ENCODE assay signal across 23 cellular contexts in the genomic region with DNA sequence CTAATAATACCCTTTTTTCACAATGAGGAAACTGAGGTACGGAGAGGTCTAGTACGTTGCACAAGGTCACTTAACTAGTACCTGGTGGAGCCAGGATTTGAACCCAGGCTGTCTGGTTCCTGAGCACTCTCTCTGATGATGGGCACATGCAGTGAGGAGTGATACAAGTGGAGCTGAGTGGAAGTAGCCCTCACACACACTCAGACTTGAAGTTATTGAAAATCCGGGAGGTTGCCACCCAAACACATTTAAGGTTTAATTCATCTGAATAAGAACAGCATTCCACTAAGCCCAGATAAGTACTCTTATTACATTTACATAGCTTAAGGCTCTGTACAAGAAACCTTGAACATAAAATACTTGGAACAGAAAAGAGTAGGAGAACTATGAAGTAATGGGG. TPM values are rescaled to one million over a fixed set of nuclear protein-coding genes. Genes with fewer than 3 reads are reported as not detected.
DNase-seq lines count a peak whose midpoint lies in the region; ATAC-seq and TF ChIP-seq lines count a peak whose summit lies in the region.
"Had no signal": no experiment of that assay in that cellular context is flagged by ENCODE, and none has a peak within 500 bp of the region (broad histone marks: within the 10 kb centered on the region; RNA-seq: fewer than 3 reads in every experiment).

No MANE protein-coding gene starts in this region.

- peaks cover 28 to 63% (median 37%) of the 10 kb centered on the region in 4 donors for H3K4me1 Mint-ChIP-seq in CD4-positive, alpha-beta memory T cell
- H3K4me1 Mint-ChIP-seq in activated naive CD8-positive, alpha-beta T cell (ENCODE audit: low read depth) = peaks cover 60% of the 10 kb centered on the region
- H3K4me1 Mint-ChIP-seq in natural killer cell (peaks cover 83% of the 10 kb centered on the region in 2 donors), HFFc6 (ENCODE audit: low read depth) (peaks cover 7% of the 10 kb centered on the region)

- H3K27me3 ChIP-seq in CD4-positive, alpha-beta memory T cell (ENCODE audit: insufficient read depth, low read length) = no peaks in the 10 kb centered on the region
- H3K27me3 ChIP-seq in HAP-1 (ENCODE audit: low read depth) = no peaks in the 10 kb centered on the region
- H3K27me3 ChIP-seq: tibial nerve had no signal

- no peaks in the 10 kb centered on the region for H3K9me3 Mint-ChIP-seq in CD4-positive, alpha-beta memory T cell
- no peaks in the 10 kb centered on the region for H3K9me3 Mint-ChIP-seq in activated naive CD8-positive, alpha-beta T cell (ENCODE audit: low read depth)
- H3K9me3 Mint-ChIP-seq in natural killer cell (peaks cover 2 to 5% of the 10 kb centered on the region in 2 donors), HFFc6 (no peaks in the 10 kb centered on the region)
- H3K9me3 Mint-ChIP-seq: stimulated activated memory B cell treated with anti-CD40 and anti-IgM and Interleukin-4, amounts not matched to agents 10 μg/mL and 1 μg/mL and 100 μg/mL, for 72 hours had no signal

- ATAC-seq in natural killer cell = no peak
- ATAC-seq: mucosa of descending colon; right cardiac atrium; stimulated activated memory B cell treated with anti-CD40 and anti-IgM and Interleukin-4, amounts not matched to agents 10 μg/mL and 1 μg/mL and 100 μg/mL, for 72 hours had no signal

- peaks cover 52% of the 10 kb centered on the region for H3K4me1 ChIP-seq in CD4-positive, alpha-beta memory T cell (ENCODE audit: insufficient read depth, low read length)
- peaks cover 18% of the 10 kb centered on the region for H3K4me1 ChIP-seq in HAP-1
- H3K4me1 ChIP-seq: Caco-2, left ventricle myocardium inferior had no signal

- H3K9me3 ChIP-seq in CD4-positive, alpha-beta memory T cell (ENCODE audit: control insufficient read depth in 1 of 2, low read length in 2 of 2) = no peaks in the 10 kb centered on the region
- no peaks in the 10 kb centered on the region for H3K9me3 ChIP-seq in HAP-1
- H3K9me3 ChIP-seq: Caco-2, left ventricle myocardium inferior, mucosa of descending colon, tibial nerve had no signal

- TF ChIP-seq CTCF in natural killer cell (IDR thresholded peaks at IDR 0.05) (no peak), HFFc6 (IDR thresholded peaks at IDR 0.05) (no peak)

- in situ Hi-C loops in HAP-1 (cut with MboI; ENCODE audit: low sequenced_read_pairs) = no loop called here

- H3K27ac Mint-ChIP-seq in CD4-positive, alpha-beta memory T cell = peak overlapping the region in 6 of 7 donors; percentile 91 to 98 (median 96)
- H3K27ac Mint-ChIP-seq in activated naive CD8-positive, alpha-beta T cell = peak overlapping the region; percentile 99
- H3K27ac Mint-ChIP-seq in natural killer cell = peak overlapping the region; percentile 57 to 92
- no peak overlapping the region for H3K27ac Mint-ChIP-seq in HFFc6
- H3K27ac Mint-ChIP-seq: stimulated activated memory B cell treated with anti-CD40 and anti-IgM and Interleukin-4, amounts not matched to agents 10 μg/mL and 1 μg/mL and 100 μg/mL, for 72 hours had no signal

- peak overlapping the region; percentile 91 to 100 (median 97) for H3K4me3 Mint-ChIP-seq in CD4-positive, alpha-beta memory T cell
- H3K4me3 Mint-ChIP-seq in activated naive CD8-positive, alpha-beta T cell = peak overlapping the region; percentile 95
- H3K4me3 Mint-ChIP-seq in natural killer cell (peak overlapping the region; percentile 84), HFFc6 (no peak overlapping the region)
- H3K4me3 Mint-ChIP-seq: stimulated activated memory B cell treated with anti-CD40 and anti-IgM and Interleukin-4, amounts not matched to agents 10 μg/mL and 1 μg/mL and 100 μg/mL, for 72 hours had no signal

- POLR2A ChIA-PET in CD4-positive, alpha-beta memory T cell (lab: Charles Lee; ENCODE audit: partially characterized antibody) = interaction anchor here (0.7 to 17.3 kb wide), 12 partner anchors 9 to 1034 kb away, joined by 3 to 424 read pairs (median 5); a partner anchor contains a TSS

- DNase-seq in CD4-positive, alpha-beta memory T cell = no peak
- DNase-seq in HAP-1 (ENCODE audit: low spot score in 2 of 2) (peak; percentile 72 to 98), natural killer cell (no peak), epidermal melanocyte (ENCODE audit: insufficient read length, low spot score) (no peak), COLO829 (ENCODE audit: low spot score) (no peak), HFFc6 (no peak)
- DNase-seq: activated CD4-positive, alpha-beta T cell treated with anti-CD3 and anti-CD28 coated beads for 48 hours; Caco-2; effector CD8-positive, alpha-beta T cell; left ventricle myocardium inferior; mucosa of descending colon; NCI-H2081; NCI-H510A treated with DMSO at 0.1 percent for 48 hours; right cardiac atrium; RPMI8226; stimulated activated CD4-positive, alpha-beta T cell treated with anti-CD3 and anti-CD28 coated beads, Interleukin-15, amount 100 ng/mL, for 24 hours had no signal

- no peaks in the 10 kb centered on the region for H3K27me3 Mint-ChIP-seq in CD4-positive, alpha-beta memory T cell
- no peaks in the 10 kb centered on the region for H3K27me3 Mint-ChIP-seq in activated naive CD8-positive, alpha-beta T cell
- no peaks in the 10 kb centered on the region for H3K27me3 Mint-ChIP-seq in natural killer cell (ENCODE audit: low read depth in 2 of 2)
- H3K27me3 Mint-ChIP-seq in HFFc6 (ENCODE audit: insufficient read depth) = peaks cover 20% of the 10 kb centered on the region
- H3K27me3 Mint-ChIP-seq: stimulated activated memory B cell treated with anti-CD40 and anti-IgM and Interleukin-4, amounts not matched to agents 10 μg/mL and 1 μg/mL and 100 μg/mL, for 72 hours had no signal

- peaks cover 41 to 61% of the 10 kb centered on the region in 2 donors for H3K36me3 Mint-ChIP-seq in CD4-positive, alpha-beta memory T cell
- peaks cover 6% of the 10 kb centered on the region for H3K36me3 Mint-ChIP-seq in activated naive CD8-positive, alpha-beta T cell
- H3K36me3 Mint-ChIP-seq in natural killer cell (no peaks in the 10 kb centered on the region), HFFc6 (ENCODE audit: low read depth) (no peaks in the 10 kb centered on the region)
- H3K36me3 Mint-ChIP-seq: stimulated activated memory B cell treated with anti-CD40 and anti-IgM and Interleukin-4, amounts not matched to agents 10 μg/mL and 1 μg/mL and 100 μg/mL, for 72 hours had no signal

- peak overlapping the region; percentile 49 to 57 for H3K4me3 ChIP-seq in CD4-positive, alpha-beta memory T cell (ENCODE audit: low read length in 2 of 2)
- no peak overlapping the region for H3K4me3 ChIP-seq in HAP-1
- H3K4me3 ChIP-seq: left ventricle myocardium inferior, mucosa of descending colon, tibial nerve had no signal

- H3K27ac ChIP-seq in CD4-positive, alpha-beta memory T cell (ENCODE audit: low read depth, low read length) = peak overlapping the region; percentile 75
- H3K27ac ChIP-seq: left ventricle myocardium inferior, tibial nerve had no signal

- intact Hi-C loops in CD4-positive, alpha-beta memory T cell (cut with micrococcal nuclease) = loop anchor here (2.0 kb wide), 1 partner anchor 15 kb away; no protein-coding TSS in a partner anchor
- intact Hi-C loops in natural killer cell (cut with micrococcal nuclease) = loop anchor here (2.0 to 10.0 kb wide), 2 partner anchors 15 to 209 kb away; no protein-coding TSS in a partner anchor

- CTCF ChIA-PET in CD4-positive, alpha-beta memory T cell (lab: Charles Lee; ENCODE audit: partially characterized antibody) = interaction anchor here (2.6 to 3.6 kb wide), 3 partner anchors 11 to 27 kb away, joined by 9 to 15 read pairs (median 13); no protein-coding TSS in a partner anchor

- H3K36me3 ChIP-seq in CD4-positive, alpha-beta memory T cell (ENCODE audit: insufficient read depth, low read length) = no peaks in the 10 kb centered on the region
- H3K36me3 ChIP-seq in HAP-1 (replicated peaks) = no peaks in the 10 kb centered on the region
- H3K36me3 ChIP-seq: left ventricle myocardium inferior, tibial nerve had no signal

RNA-seq across cellular contexts. Expression of a gene that starts 4.8 kb away (rescaled TPM):
- 100 to 1,000 TPM; 134 to 140 TPM for total RNA-seq in CD4-positive, alpha-beta memory T cell
- polyA plus RNA-seq in CD4-positive, alpha-beta memory T cell = 10 to 100 TPM; 53.1 to 86.7 TPM
- total RNA-seq in natural killer cell = 10 to 100 TPM; 65.1 to 97.3 (median 92.2) TPM
- total RNA-seq in HFFc6 (2021; fragmentation: NEBNext Ultra II Directional; extraction: Animal tissue kit (Norgen Biotek cat#: 25700)) = not detected
- total RNA-seq: Caco-2, fibroblast of lung, osteocyte had no signal
- polyA plus RNA-seq: fibroblast of lung had no signal

RNA-seq across cellular contexts. Expression of a gene that starts 12.1 kb away (rescaled TPM):
- total RNA-seq in CD4-positive, alpha-beta memory T cell = under 1 TPM; 0.26 to 0.47 TPM
- polyA plus RNA-seq in CD4-positive, alpha-beta memory T cell = under 1 TPM; 0.10 to 0.14 TPM
- not detected for total RNA-seq in natural killer cell
- total RNA-seq in HFFc6 (2021; fragmentation: NEBNext Ultra II Directional; extraction: Animal tissue kit (Norgen Biotek cat#: 25700)) = not detected
- total RNA-seq: astrocyte, Caco-2, cerebellum, fibroblast of lung, left ventricle myocardium inferior, mucosa of descending colon, osteocyte, right cardiac atrium had no signal
- polyA plus RNA-seq: fibroblast of lung had no signal

RNA-seq across cellular contexts. Expression of a gene that starts 54.5 kb away (rescaled TPM):
- total RNA-seq in CD4-positive, alpha-beta memory T cell = 10 to 100 TPM in 1 of 2 experiments, 1 to 10 TPM in 1; 9.3 to 10.2 TPM
- polyA plus RNA-seq in CD4-positive, alpha-beta memory T cell = 1 to 10 TPM in 1 of 2 donors, not detected in 1; 3.3 TPM
- 1 to 10 TPM; 2.6 to 8.7 (median 6.7) TPM for total RNA-seq in natural killer cell
- total RNA-seq in HFFc6 (2021; fragmentation: NEBNext Ultra II Directional; extraction: Animal tissue kit (Norgen Biotek cat#: 25700)) = not detected
- total RNA-seq: astrocyte, Caco-2, cerebellum, fibroblast of lung, left ventricle myocardium inferior, osteocyte, tibial nerve had no signal
- polyA plus RNA-seq: fibroblast of lung had no signal

Comparison
In these comparisons a context has a peak if more than half of its experiments do, and no peak if none do; other contexts are left out.
1. DNase-seq: peak in HAP-1 (2 of 2); none in CD4-positive, alpha-beta memory T cell (0 of 5), natural killer cell (single experiment), epidermal melanocyte (single experiment), COLO829 (single experiment) and HFFc6 (single experiment).
2. RNA of a gene that starts 4.8 kb away (total RNA-seq): 134 to 140 TPM in CD4-positive, alpha-beta memory T cell and 65.1 to 97.3 TPM in natural killer cell; not detected in HFFc6; every median in the first group is over 10 times any median in the second.